ENCODE assay signal across 8 cellular contexts in the genomic region with DNA sequence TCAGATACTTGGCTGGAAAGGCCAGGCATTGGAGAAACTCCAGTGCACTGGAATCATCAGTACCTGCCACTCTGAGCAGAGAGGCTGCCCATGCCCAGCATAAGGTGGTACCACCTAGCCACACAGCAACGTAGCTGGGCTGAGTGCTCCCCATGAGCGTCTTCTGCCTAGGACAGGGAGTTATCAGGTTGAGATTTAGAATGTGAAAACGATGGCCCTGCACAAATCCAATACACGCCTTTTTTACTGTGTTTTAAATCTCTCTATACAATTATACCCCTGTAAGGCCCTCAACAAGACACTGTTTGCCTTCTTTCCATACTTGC.
DNase-seq lines count a peak whose midpoint lies in the region; ATAC-seq and TF ChIP-seq lines count a peak whose summit lies in the region.

No MANE protein-coding gene starts in this region.

- H3K9me3 ChIP-seq in SK-N-SH (no peaks in the 10 kb centered on the region), left lung (no peaks in the 10 kb centered on the region)

- no peaks in the 10 kb centered on the region for H3K27me3 ChIP-seq in SK-N-SH (ENCODE audit: insufficient read depth)
- no peaks in the 10 kb centered on the region for H3K27me3 ChIP-seq in left lung

- H3K27ac ChIP-seq in SK-N-SH (ENCODE audit: low read depth in 2 of 2, low read length in 1 of 2) = peak overlapping the region; percentile 72 to 87
- peak overlapping the region; percentile 96 for H3K27ac ChIP-seq in left lung
- H3K27ac ChIP-seq in substantia nigra (ENCODE audit: low read depth, low read length, poor library complexity, severe bottlenecking) = peak overlapping the region; percentile 95

- peaks cover 3% of the 10 kb centered on the region; the same call in 1 of the 2 replicates for H4K20me1 ChIP-seq in SK-N-SH (ENCODE audit: insufficient read depth)

- DNase-seq in SK-N-SH (no peak), left lung (no peak), substantia nigra (lab: John Stamatoyannopoulos, UW) (no peak), NCI-H1436 treated with DMSO at 0.1 percent for 48 hours (lab: John Stamatoyannopoulos, UW) (no peak), germinal center (ENCODE audit: low spot score) (no peak)
- no peak for DNase-seq in activated naive CD8-positive, alpha-beta T cell treated with anti-CD3 and anti-CD28 coated beads, Interleukin-2, amount 10 ng/mL, durations not matched to agents 7 days and 5 days

- peak overlapping the region; percentile 79 for H3K4me2 ChIP-seq in SK-N-SH

- peaks cover 18% of the 10 kb centered on the region for H3K36me3 Mint-ChIP-seq in activated naive CD8-positive, alpha-beta T cell treated with anti-CD3 and anti-CD28 coated beads, Interleukin-2, amount 10 ng/mL, durations not matched to agents 7 days and 5 days

- H3K4me1 ChIP-seq in SK-N-SH (ENCODE audit: control insufficient read depth in 1 of 2, insufficient read depth in 2 of 2, low read depth in 1 of 2, low read length in 1 of 2) (peaks cover 20 to 31% of the 10 kb centered on the region in 2 experiments), left lung (peaks cover 38 to 72% of the 10 kb centered on the region in 2 donors)

- TF ChIP-seq CTCF in SK-N-SH (IDR thresholded peaks at IDR 0.05) = no peak
- no peak for TF ChIP-seq CTCF in left lung (IDR thresholded peaks at IDR 0.05)

- H3K36me3 ChIP-seq in SK-N-SH (replicated peaks in 1 of 2; ENCODE audit: control insufficient read depth in 1 of 2, insufficient read depth in 2 of 2, low read length in 1 of 2) (no peaks in the 10 kb centered on the region), left lung (no peaks in the 10 kb centered on the region)

- no peak for TF ChIP-seq RAD21 in SK-N-SH (IDR thresholded peaks at IDR 0.05; ENCODE audit: low read length)

- intact Hi-C loops in left lung (cut with DNase I) = no loop called here

- 82% methylated on average over 4 of the region's 4 CpGs for WGBS in SK-N-SH (ENCODE audit: low lambda C conversion rate)

- POLR2A ChIA-PET in SK-N-SH (lab: Yijun Ruan, JAX) = interaction anchor here (0.6 to 1.7 kb wide), 2 partner anchors 11 to 17 kb away, joined by 3 read pairs; no protein-coding TSS in a partner anchor
- POLR2A ChIA-PET in activated naive CD8-positive, alpha-beta T cell treated with anti-CD3 and anti-CD28 coated beads, Interleukin-2, amount 10 ng/mL, durations not matched to agents 7 days and 5 days (lab: Charles Lee) = interaction anchor here (1.0 to 6.8 kb wide), 8 partner anchors 12 to 67 kb away, joined by 3 to 263 read pairs (median 11); a partner anchor contains a TSS

- no peaks in the 10 kb centered on the region for H3K9me2 ChIP-seq in SK-N-SH

- peak overlapping the region; percentile 93 for H3K27ac Mint-ChIP-seq in activated naive CD8-positive, alpha-beta T cell treated with anti-CD3 and anti-CD28 coated beads, Interleukin-2, amount 10 ng/mL, durations not matched to agents 7 days and 5 days

- CTCF ChIA-PET in SK-N-SH (lab: Yijun Ruan, JAX) = interaction anchor here (0.7 to 3.7 kb wide), 7 partner anchors 13 to 56 kb away, joined by 3 to 24 read pairs (median 5); a partner anchor contains a TSS

- peaks cover 86% of the 10 kb centered on the region for H3K79me2 ChIP-seq in SK-N-SH (ENCODE audit: insufficient read depth)

- peaks cover 15% of the 10 kb centered on the region for H3F3A ChIP-seq in SK-N-SH (replicated peaks; ENCODE audit: insufficient read depth)

- peaks cover 57% of the 10 kb centered on the region for H3K4me1 Mint-ChIP-seq in activated naive CD8-positive, alpha-beta T cell treated with anti-CD3 and anti-CD28 coated beads, Interleukin-2, amount 10 ng/mL, durations not matched to agents 7 days and 5 days

- ATAC-seq in SK-N-SH treated with all-trans-retinoic acid at 6 μM for 48 hours (no peak), left lung (peak; percentile 1), HG02798 (IDR thresholded peaks at IDR 0.05; ENCODE audit: poor library complexity, unreplicated experiment) (no peak)
- no peak for ATAC-seq in activated naive CD8-positive, alpha-beta T cell treated with anti-CD3 and anti-CD28 coated beads, Interleukin-2, amount 10 ng/mL, durations not matched to agents 7 days and 5 days (ENCODE audit: low read depth)

- H3K4me3 Mint-ChIP-seq in activated naive CD8-positive, alpha-beta T cell treated with anti-CD3 and anti-CD28 coated beads, Interleukin-2, amount 10 ng/mL, durations not matched to agents 7 days and 5 days = peak overlapping the region; percentile 94

- TF ChIP-seq EP300 in SK-N-SH (IDR thresholded peaks at IDR 0.05; ENCODE audit: borderline replicate concordance in 1 of 2, low read depth in 1 of 2, low read length in 1 of 2) = no peak

- 0 out of 2 replicates have a peak overlapping the region, but pooled peaks have one; percentile 10 for H2AFZ ChIP-seq in SK-N-SH (ENCODE audit: low read depth)

- H3K9me3 Mint-ChIP-seq in activated naive CD8-positive, alpha-beta T cell treated with anti-CD3 and anti-CD28 coated beads, Interleukin-2, amount 10 ng/mL, durations not matched to agents 7 days and 5 days = no peaks in the 10 kb centered on the region

- no peak overlapping the region for H3K9ac ChIP-seq in SK-N-SH

- H3K4me3 ChIP-seq in SK-N-SH (ENCODE audit: low read depth in 2 of 2, low read length in 1 of 2) = peak overlapping the region; percentile 80 to 88
- H3K4me3 ChIP-seq in left lung = peak overlapping the region; percentile 61 to 66

- H3K27me3 Mint-ChIP-seq in activated naive CD8-positive, alpha-beta T cell treated with anti-CD3 and anti-CD28 coated beads, Interleukin-2, amount 10 ng/mL, durations not matched to agents 7 days and 5 days = no peaks in the 10 kb centered on the region

TF ChIP-seq in SK-N-SH, 30 proteins besides CTCF, POLR2A, EP300 and RAD21:
- no peak for TF ChIP-seq GABPA (IDR thresholded peaks at IDR 0.05; ENCODE audit: low read depth)

TF ChIP-seq in SK-N-SH treated with all-trans-retinoic acid at 6 μM for 48 hours, 23 proteins besides CTCF, POLR2A, EP300 and RAD21 (continues in another document):
- TF ChIP-seq ZFP30 (CRISPR knock-in tag; IDR thresholded peaks at IDR 0.05) = no peak
- TF ChIP-seq, protein P1, sequence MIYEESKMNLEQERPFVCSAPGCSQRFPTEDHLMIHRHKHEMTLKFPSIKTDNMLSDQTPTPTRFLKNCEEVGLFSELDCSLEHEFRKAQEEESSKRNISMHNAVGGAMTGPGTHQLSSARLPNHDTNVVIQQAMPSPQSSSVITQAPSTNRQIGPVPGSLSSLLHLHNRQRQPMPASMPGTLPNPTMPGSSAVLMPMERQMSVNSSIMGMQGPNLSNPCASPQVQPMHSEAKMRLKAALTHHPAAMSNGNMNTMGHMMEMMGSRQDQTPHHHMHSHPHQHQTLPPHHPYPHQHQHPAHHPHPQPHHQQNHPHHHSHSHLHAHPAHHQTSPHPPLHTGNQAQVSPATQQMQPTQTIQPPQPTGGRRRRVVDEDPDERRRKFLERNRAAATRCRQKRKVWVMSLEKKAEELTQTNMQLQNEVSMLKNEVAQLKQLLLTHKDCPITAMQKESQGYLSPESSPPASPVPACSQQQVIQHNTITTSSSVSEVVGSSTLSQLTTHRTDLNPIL (CRISPR knock-in tag; IDR thresholded peaks at IDR 0.05; ENCODE audit: low read depth) = no peak
- TF ChIP-seq TOX (CRISPR knock-in tag; IDR thresholded peaks at IDR 0.05; ENCODE audit: borderline replicate concordance) = no peak
- no peak for TF ChIP-seq ZNF70 (CRISPR knock-in tag; IDR thresholded peaks at IDR 0.05)
- TF ChIP-seq, protein P2, sequence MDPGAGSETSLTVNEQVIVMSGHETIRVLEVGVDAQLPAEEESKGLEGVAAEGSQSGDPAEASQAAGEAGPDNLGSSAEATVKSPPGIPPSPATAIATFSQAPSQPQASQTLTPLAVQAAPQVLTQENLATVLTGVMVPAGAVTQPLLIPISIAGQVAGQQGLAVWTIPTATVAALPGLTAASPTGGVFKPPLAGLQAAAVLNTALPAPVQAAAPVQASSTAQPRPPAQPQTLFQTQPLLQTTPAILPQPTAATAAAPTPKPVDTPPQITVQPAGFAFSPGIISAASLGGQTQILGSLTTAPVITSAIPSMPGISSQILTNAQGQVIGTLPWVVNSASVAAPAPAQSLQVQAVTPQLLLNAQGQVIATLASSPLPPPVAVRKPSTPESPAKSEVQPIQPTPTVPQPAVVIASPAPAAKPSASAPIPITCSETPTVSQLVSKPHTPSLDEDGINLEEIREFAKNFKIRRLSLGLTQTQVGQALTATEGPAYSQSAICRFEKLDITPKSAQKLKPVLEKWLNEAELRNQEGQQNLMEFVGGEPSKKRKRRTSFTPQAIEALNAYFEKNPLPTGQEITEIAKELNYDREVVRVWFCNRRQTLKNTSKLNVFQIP (CRISPR knock-in tag; IDR thresholded peaks at IDR 0.05; ENCODE audit: borderline replicate concordance, low read depth) = no peak
- TF ChIP-seq RARB (CRISPR knock-in tag; IDR thresholded peaks at IDR 0.05) = no peak
- TF ChIP-seq ZFP3 (CRISPR knock-in tag; IDR thresholded peaks at IDR 0.05) = no peak
- TF ChIP-seq GLIS3 (CRISPR knock-in tag; IDR thresholded peaks at IDR 0.05) = no peak
- no peak for TF ChIP-seq ISL1 (CRISPR knock-in tag; IDR thresholded peaks at IDR 0.05)
- no peak for TF ChIP-seq SNAI2 (CRISPR knock-in tag; IDR thresholded peaks at IDR 0.05)
- TF ChIP-seq, protein P3, sequence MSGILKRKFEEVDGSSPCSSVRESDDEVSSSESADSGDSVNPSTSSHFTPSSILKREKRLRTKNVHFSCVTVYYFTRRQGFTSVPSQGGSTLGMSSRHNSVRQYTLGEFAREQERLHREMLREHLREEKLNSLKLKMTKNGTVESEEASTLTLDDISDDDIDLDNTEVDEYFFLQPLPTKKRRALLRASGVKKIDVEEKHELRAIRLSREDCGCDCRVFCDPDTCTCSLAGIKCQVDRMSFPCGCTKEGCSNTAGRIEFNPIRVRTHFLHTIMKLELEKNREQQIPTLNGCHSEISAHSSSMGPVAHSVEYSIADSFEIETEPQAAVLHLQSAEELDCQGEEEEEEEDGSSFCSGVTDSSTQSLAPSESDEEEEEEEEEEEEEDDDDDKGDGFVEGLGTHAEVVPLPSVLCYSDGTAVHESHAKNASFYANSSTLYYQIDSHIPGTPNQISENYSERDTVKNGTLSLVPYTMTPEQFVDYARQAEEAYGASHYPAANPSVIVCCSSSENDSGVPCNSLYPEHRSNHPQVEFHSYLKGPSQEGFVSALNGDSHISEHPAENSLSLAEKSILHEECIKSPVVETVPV (CRISPR knock-in tag; IDR thresholded peaks at IDR 0.05) = no peak
- TF ChIP-seq ZC3H10 (CRISPR knock-in tag; IDR thresholded peaks at IDR 0.05) = no peak
- no peak for TF ChIP-seq CSDC2 (CRISPR knock-in tag; IDR thresholded peaks at IDR 0.05)
- no peak for TF ChIP-seq BACH2 (CRISPR knock-in tag; IDR thresholded peaks at IDR 0.05; ENCODE audit: borderline replicate concordance)
- TF ChIP-seq ZNF8 (CRISPR knock-in tag; IDR thresholded peaks at IDR 0.05) = no peak
- TF ChIP-seq PPARA (CRISPR knock-in tag; IDR thresholded peaks at IDR 0.05; ENCODE audit: borderline replicate concordance) = no peak
- no peak for TF ChIP-seq TCF4 (CRISPR knock-in tag; IDR thresholded peaks at IDR 0.05; ENCODE audit: borderline replicate concordance)
- TF ChIP-seq OSR1 (CRISPR knock-in tag; IDR thresholded peaks at IDR 0.05) = no peak
- no peak for TF ChIP-seq ARNTL (CRISPR knock-in tag; IDR thresholded peaks at IDR 0.05; ENCODE audit: borderline replicate concordance, low read depth)
